ENCODE assay signal across 6 cellular contexts in genomic region chr1:26112407-26112775, GRCh38. TPM values are rescaled to one million over a fixed set of nuclear protein-coding genes. Genes with fewer than 3 reads are reported as not detected.
A peak's percentile ranks its signal among the peaks of the same experiment; 100 is the strongest.
DNase-seq lines count a peak whose midpoint lies in the region; ATAC-seq and TF ChIP-seq lines count a peak whose summit lies in the region.

No MANE protein-coding gene starts in this region.

- intact Hi-C loops in CD4-positive, alpha-beta T cell (cut with DNase I, micrococcal nuclease), result loop anchor here in 1 of 2 experiments (1.0 to 10.0 kb wide), 5 partner anchors 13 to 868 kb away; partner anchors contain the start of genes RSRP1 and STMN1

- ATAC-seq in CD4-positive, alpha-beta T cell (ENCODE audit: poor library complexity), result no peak
- peak; percentile 7 for ATAC-seq in HG02943 (IDR thresholded peaks at IDR 0.05; ENCODE audit: low read depth, unreplicated experiment)
- ATAC-seq in activated CD8-positive, alpha-beta T cell treated with anti-CD3 and anti-CD28 coated beads, Interleukin-2, amount 10 ng/mL, durations not matched to agents 7 days and 5 days, result peak; percentile 1

- H4K8ac ChIP-seq in mesenchymal stem cell (ENCODE audit: low read length), result no peak overlapping the region

- no peak overlapping the region for H2AK5ac ChIP-seq in mesenchymal stem cell (ENCODE audit: low read length, severe bottlenecking)

- no peak overlapping the region for H3K4ac ChIP-seq in mesenchymal stem cell (ENCODE audit: low read depth in 1 of 2, low read length in 2 of 2)

- peak overlapping the region; percentile 85 for H3K9ac ChIP-seq in mesenchymal stem cell (ENCODE audit: low read length)

- no peak overlapping the region for H2BK5ac ChIP-seq in mesenchymal stem cell (ENCODE audit: low read depth, low read length, poor library complexity, severe bottlenecking)

- H3K4me1 Mint-ChIP-seq in CD4-positive, alpha-beta T cell (ENCODE audit: low read depth), result peaks cover 38% of the 10 kb centered on the region
- H3K4me1 Mint-ChIP-seq in activated CD8-positive, alpha-beta T cell treated with anti-CD3 and anti-CD28 coated beads, Interleukin-2, amount 10 ng/mL, durations not matched to agents 7 days and 5 days (ENCODE audit: low read depth), result peaks cover 30% of the 10 kb centered on the region

- CTCF ChIA-PET in CD4-positive, alpha-beta T cell (lab: Charles Lee), result interaction anchor here (2.2 to 3.5 kb wide), 2 partner anchors 14 to 33 kb away, joined by 11 to 18 read pairs; no protein-coding TSS in a partner anchor
- CTCF ChIA-PET in activated CD8-positive, alpha-beta T cell treated with anti-CD3 and anti-CD28 coated beads, Interleukin-2, amount 10 ng/mL, durations not matched to agents 7 days and 5 days (lab: Charles Lee), result interaction anchor here (0.9 to 17.6 kb wide), 4 partner anchors 12 to 68 kb away, joined by 3 to 356 read pairs (median 36); partner anchors contain the start of gene ZNF593

- POLR2A ChIA-PET in CD4-positive, alpha-beta T cell (lab: Charles Lee), result interaction anchor here (1.1 to 3.8 kb wide), 5 partner anchors 9 to 19 kb away, joined by 3 to 67 read pairs (median 8); no protein-coding TSS in a partner anchor
- POLR2A ChIA-PET in activated CD8-positive, alpha-beta T cell treated with anti-CD3 and anti-CD28 coated beads, Interleukin-2, amount 10 ng/mL, durations not matched to agents 7 days and 5 days (lab: Charles Lee), result interaction anchor here (3.0 to 5.7 kb wide), 3 partner anchors 12 to 33 kb away, joined by 16 to 93 read pairs (median 20); no protein-coding TSS in a partner anchor

- H3K36me3 ChIP-seq in mesenchymal stem cell (ENCODE audit: control insufficient read depth in 1 of 2, insufficient read depth in 2 of 2, low read depth in 1 of 2, low read length in 2 of 2), result peaks cover 2 to 15% of the 10 kb centered on the region in 2 experiments

- no peaks in the 10 kb centered on the region for H3K9me3 ChIP-seq in CD4-positive, alpha-beta T cell (ENCODE audit: control insufficient read depth, low read length)
- H3K9me3 ChIP-seq in mesenchymal stem cell (ENCODE audit: control insufficient read depth, low read length), result no peaks in the 10 kb centered on the region

- no peak overlapping the region for H2BK120ac ChIP-seq in mesenchymal stem cell (ENCODE audit: low read depth, low read length)

- no peak overlapping the region for H2BK12ac ChIP-seq in mesenchymal stem cell (ENCODE audit: low read length in 2 of 2)

- peak overlapping the region; percentile 79 for H2AFZ ChIP-seq in mesenchymal stem cell (ENCODE audit: low read depth, low read length)

- H3K4me2 ChIP-seq in mesenchymal stem cell (ENCODE audit: low read length, poor library complexity, severe bottlenecking), result peak overlapping the region; percentile 72

- H3K36me3 Mint-ChIP-seq in CD4-positive, alpha-beta T cell (ENCODE audit: low read depth), result peaks cover 42% of the 10 kb centered on the region
- H3K36me3 Mint-ChIP-seq in activated CD8-positive, alpha-beta T cell treated with anti-CD3 and anti-CD28 coated beads, Interleukin-2, amount 10 ng/mL, durations not matched to agents 7 days and 5 days (ENCODE audit: low read depth), result peaks cover 28% of the 10 kb centered on the region

- H3K27me3 ChIP-seq in CD4-positive, alpha-beta T cell (ENCODE audit: control insufficient read depth, insufficient read depth, low read length), result no peaks in the 10 kb centered on the region
- no peaks in the 10 kb centered on the region for H3K27me3 ChIP-seq in mesenchymal stem cell (ENCODE audit: control insufficient read depth in 1 of 2, insufficient read depth in 1 of 2, low read length in 2 of 2)

- no peak for TF ChIP-seq CTCF in CD4-positive, alpha-beta T cell (IDR thresholded peaks at IDR 0.05)

- WGBS in mesenchymal stem cell, result 3% methylated on average over 8 of the region's 9 CpGs

- H3K4me1 ChIP-seq in mesenchymal stem cell (ENCODE audit: control insufficient read depth, insufficient read depth, low read depth, low read length), result peaks cover 4% of the 10 kb centered on the region

- no peaks in the 10 kb centered on the region for H3K27me3 Mint-ChIP-seq in CD4-positive, alpha-beta T cell
- no peaks in the 10 kb centered on the region for H3K27me3 Mint-ChIP-seq in activated CD8-positive, alpha-beta T cell treated with anti-CD3 and anti-CD28 coated beads, Interleukin-2, amount 10 ng/mL, durations not matched to agents 7 days and 5 days (ENCODE audit: low read depth)

- H3K27ac Mint-ChIP-seq in CD4-positive, alpha-beta T cell, result peak overlapping the region; percentile 92
- H3K27ac Mint-ChIP-seq in activated CD8-positive, alpha-beta T cell treated with anti-CD3 and anti-CD28 coated beads, Interleukin-2, amount 10 ng/mL, durations not matched to agents 7 days and 5 days, result peak overlapping the region; percentile 91

- no peak overlapping the region for H3K23ac ChIP-seq in mesenchymal stem cell (ENCODE audit: low read length in 2 of 2)

- peaks cover 16% of the 10 kb centered on the region for H3K79me1 ChIP-seq in mesenchymal stem cell (replicated peaks; ENCODE audit: low read length, poor library complexity, severe bottlenecking)

- peak overlapping the region in 1 of 2 experiments; percentile 18 for H3K18ac ChIP-seq in mesenchymal stem cell (ENCODE audit: low read depth in 1 of 2, low read length in 2 of 2)

- H3K4me3 ChIP-seq in mesenchymal stem cell (ENCODE audit: insufficient read depth in 1 of 2, low read depth in 1 of 2, low read length in 2 of 2), result peak overlapping the region; percentile 86 to 98

- H3K27ac ChIP-seq in CD4-positive, alpha-beta T cell (ENCODE audit: low read depth, low read length), result peak overlapping the region; percentile 73
- H3K27ac ChIP-seq in mesenchymal stem cell (ENCODE audit: low read length, poor library complexity, severe bottlenecking), result no peak overlapping the region

- no peak overlapping the region for H2BK15ac ChIP-seq in mesenchymal stem cell (ENCODE audit: low read depth, poor library complexity, severe bottlenecking)

- no peaks in the 10 kb centered on the region for H3K9me3 Mint-ChIP-seq in CD4-positive, alpha-beta T cell
- H3K9me3 Mint-ChIP-seq in activated CD8-positive, alpha-beta T cell treated with anti-CD3 and anti-CD28 coated beads, Interleukin-2, amount 10 ng/mL, durations not matched to agents 7 days and 5 days (ENCODE audit: insufficient read depth), result no peaks in the 10 kb centered on the region

- no peak for DNase-seq in CD4-positive, alpha-beta T cell
- peak; percentile 47 for DNase-seq in activated CD8-positive, alpha-beta T cell treated with anti-CD3 and anti-CD28 coated beads, Interleukin-2, amount 10 ng/mL, durations not matched to agents 7 days and 5 days
- DNase-seq in mesenchymal stem cell (no peak), foreskin melanocyte (no peak), NCI-H524 treated with DMSO at 0.1 percent for 48 hours (lab: John Stamatoyannopoulos, UW) (no peak)

- H3K4me3 Mint-ChIP-seq in CD4-positive, alpha-beta T cell, result peak overlapping the region; percentile 96
- peak overlapping the region; percentile 95 for H3K4me3 Mint-ChIP-seq in activated CD8-positive, alpha-beta T cell treated with anti-CD3 and anti-CD28 coated beads, Interleukin-2, amount 10 ng/mL, durations not matched to agents 7 days and 5 days

- H4K91ac ChIP-seq in mesenchymal stem cell (ENCODE audit: low read length), result peak overlapping the region; percentile 78

- no peak overlapping the region for H3K14ac ChIP-seq in mesenchymal stem cell (ENCODE audit: low read length in 2 of 2)

RNA-seq across cellular contexts. Expression of gene PDIK1L, which starts 0.8 kb away (rescaled TPM):
- total RNA-seq in CD4-positive, alpha-beta T cell, result 1 to 10 TPM; 9.5 to 9.9 TPM
- total RNA-seq in activated CD8-positive, alpha-beta T cell treated with anti-CD3 and anti-CD28 coated beads, Interleukin-2, amount 10 ng/mL, durations not matched to agents 7 days and 5 days, result 10 to 100 TPM; 21.3 to 25.4 TPM
- polyA plus RNA-seq in mesenchymal stem cell (2013, experiment 1 of 2), result 1.4 TPM
- polyA plus RNA-seq in mesenchymal stem cell (2013, experiment 2 of 2), result 1.7 TPM

RNA-seq across cellular contexts. Expression of gene TRIM63, which starts 45.0 kb away (rescaled TPM):
- total RNA-seq in CD4-positive, alpha-beta T cell, result not detected
- total RNA-seq in activated CD8-positive, alpha-beta T cell treated with anti-CD3 and anti-CD28 coated beads, Interleukin-2, amount 10 ng/mL, durations not matched to agents 7 days and 5 days, result under 1 TPM in 1 of 2 experiments, not detected in 1; 0.23 TPM
- 0.77 TPM for polyA plus RNA-seq in mesenchymal stem cell (2013, experiment 1 of 2)
- 0.88 TPM for polyA plus RNA-seq in mesenchymal stem cell (2013, experiment 2 of 2)

RNA-seq across cellular contexts. Expression of gene FAM110D, which starts 46.5 kb away (rescaled TPM):
- not detected for total RNA-seq in CD4-positive, alpha-beta T cell
- not detected for total RNA-seq in activated CD8-positive, alpha-beta T cell treated with anti-CD3 and anti-CD28 coated beads, Interleukin-2, amount 10 ng/mL, durations not matched to agents 7 days and 5 days
- polyA plus RNA-seq in mesenchymal stem cell (2013, experiment 1 of 2), result 0.06 TPM
- 0.05 TPM for polyA plus RNA-seq in mesenchymal stem cell (2013, experiment 2 of 2)

RNA-seq across cellular contexts. Expression of gene C1orf232, which starts 56.4 kb away (rescaled TPM):
- total RNA-seq in CD4-positive, alpha-beta T cell, result not detected
- not detected for total RNA-seq in activated CD8-positive, alpha-beta T cell treated with anti-CD3 and anti-CD28 coated beads, Interleukin-2, amount 10 ng/mL, durations not matched to agents 7 days and 5 days
- not detected for polyA plus RNA-seq in mesenchymal stem cell (2013, experiment 1 of 2)
- not detected for polyA plus RNA-seq in mesenchymal stem cell (2013, experiment 2 of 2)

RNA-seq across cellular contexts. Expression of gene ZNF593, which starts 57.3 kb away (rescaled TPM):
- total RNA-seq in CD4-positive, alpha-beta T cell, result 1 to 10 TPM; 5.0 to 6.6 TPM
- total RNA-seq in activated CD8-positive, alpha-beta T cell treated with anti-CD3 and anti-CD28 coated beads, Interleukin-2, amount 10 ng/mL, durations not matched to agents 7 days and 5 days, result 10 to 100 TPM; 28.4 to 31.1 TPM
- 34.0 TPM for polyA plus RNA-seq in mesenchymal stem cell (2013, experiment 1 of 2)
- polyA plus RNA-seq in mesenchymal stem cell (2013, experiment 2 of 2), result 34.0 TPM
